ENCODE assay signal across 1 cellular context in the genomic region with DNA sequence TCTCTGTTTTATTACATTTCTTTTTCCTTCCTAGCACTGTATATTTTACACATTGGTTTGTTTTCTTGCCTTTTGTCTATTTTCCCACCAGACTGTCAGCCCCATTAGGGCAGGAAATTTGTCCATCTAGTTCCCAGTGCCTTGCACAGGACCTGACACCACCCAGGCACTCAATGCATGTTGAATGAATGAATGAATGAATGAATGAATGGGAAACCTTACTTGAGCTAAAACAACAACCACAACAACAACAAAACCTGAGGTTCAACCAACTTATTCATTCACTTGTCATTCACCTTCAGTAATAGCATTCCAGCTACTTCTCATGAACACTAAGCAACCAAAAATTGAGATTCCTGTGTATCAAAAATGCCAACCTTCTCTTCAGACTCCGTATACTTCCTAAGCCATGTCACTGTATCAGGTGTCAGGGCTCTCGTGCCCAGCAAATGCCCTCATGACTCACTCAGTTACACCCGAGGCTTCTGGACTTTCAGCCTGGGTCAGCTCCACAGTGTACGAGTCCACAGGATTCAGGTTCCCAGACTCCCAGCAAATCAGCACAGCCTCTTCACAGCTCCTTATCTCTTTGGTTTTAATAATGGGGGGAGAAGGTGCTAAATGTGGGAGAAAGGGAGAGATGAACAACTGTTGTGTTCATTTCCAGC.
A peak's percentile ranks its signal among the peaks of the same experiment; 100 is the strongest.
TF ChIP-seq lines count a peak whose summit lies in the region.

No MANE protein-coding gene starts in this region.

TF ChIP-seq in HCT116, 20 proteins besides CTCF, POLR2A, EP300 and RAD21 (continued from another document):
- TF ChIP-seq, protein P1, sequence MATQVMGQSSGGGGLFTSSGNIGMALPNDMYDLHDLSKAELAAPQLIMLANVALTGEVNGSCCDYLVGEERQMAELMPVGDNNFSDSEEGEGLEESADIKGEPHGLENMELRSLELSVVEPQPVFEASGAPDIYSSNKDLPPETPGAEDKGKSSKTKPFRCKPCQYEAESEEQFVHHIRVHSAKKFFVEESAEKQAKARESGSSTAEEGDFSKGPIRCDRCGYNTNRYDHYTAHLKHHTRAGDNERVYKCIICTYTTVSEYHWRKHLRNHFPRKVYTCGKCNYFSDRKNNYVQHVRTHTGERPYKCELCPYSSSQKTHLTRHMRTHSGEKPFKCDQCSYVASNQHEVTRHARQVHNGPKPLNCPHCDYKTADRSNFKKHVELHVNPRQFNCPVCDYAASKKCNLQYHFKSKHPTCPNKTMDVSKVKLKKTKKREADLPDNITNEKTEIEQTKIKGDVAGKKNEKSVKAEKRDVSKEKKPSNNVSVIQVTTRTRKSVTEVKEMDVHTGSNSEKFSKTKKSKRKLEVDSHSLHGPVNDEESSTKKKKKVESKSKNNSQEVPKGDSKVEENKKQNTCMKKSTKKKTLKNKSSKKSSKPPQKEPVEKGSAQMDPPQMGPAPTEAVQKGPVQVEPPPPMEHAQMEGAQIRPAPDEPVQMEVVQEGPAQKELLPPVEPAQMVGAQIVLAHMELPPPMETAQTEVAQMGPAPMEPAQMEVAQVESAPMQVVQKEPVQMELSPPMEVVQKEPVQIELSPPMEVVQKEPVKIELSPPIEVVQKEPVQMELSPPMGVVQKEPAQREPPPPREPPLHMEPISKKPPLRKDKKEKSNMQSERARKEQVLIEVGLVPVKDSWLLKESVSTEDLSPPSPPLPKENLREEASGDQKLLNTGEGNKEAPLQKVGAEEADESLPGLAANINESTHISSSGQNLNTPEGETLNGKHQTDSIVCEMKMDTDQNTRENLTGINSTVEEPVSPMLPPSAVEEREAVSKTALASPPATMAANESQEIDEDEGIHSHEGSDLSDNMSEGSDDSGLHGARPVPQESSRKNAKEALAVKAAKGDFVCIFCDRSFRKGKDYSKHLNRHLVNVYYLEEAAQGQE (IDR thresholded peaks at IDR 0.05; ENCODE audit: low read depth) = no peak
- TF ChIP-seq, protein P2, sequence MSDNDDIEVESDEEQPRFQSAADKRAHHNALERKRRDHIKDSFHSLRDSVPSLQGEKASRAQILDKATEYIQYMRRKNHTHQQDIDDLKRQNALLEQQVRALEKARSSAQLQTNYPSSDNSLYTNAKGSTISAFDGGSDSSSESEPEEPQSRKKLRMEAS (IDR thresholded peaks at IDR 0.05) = 0 out of 2 replicates have a peak, but pooled peaks have one; percentile 23
- peak; percentile 35; the same call in 1 of the 2 replicates for TF ChIP-seq JUND (IDR thresholded peaks at IDR 0.05)
- no peak for TF ChIP-seq FOSL1 (IDR thresholded peaks at IDR 0.05; ENCODE audit: low read depth)
